ENCODE assay signal across 1 cellular context in genomic region chr18:812123-812672, GRCh38.
A peak's percentile ranks its signal among the peaks of the same experiment; 100 is the strongest.
TF ChIP-seq lines count a peak whose summit lies in the region.

TSS of gene YES1 (minus strand) at chr18:812242. CDS start at chr18:756827, 55,415 bp downstream.

TF ChIP-seq in HepG2, 621 proteins besides CTCF, POLR2A, EP300 and RAD21 (continued from another document):
- TF ChIP-seq, protein P1, sequence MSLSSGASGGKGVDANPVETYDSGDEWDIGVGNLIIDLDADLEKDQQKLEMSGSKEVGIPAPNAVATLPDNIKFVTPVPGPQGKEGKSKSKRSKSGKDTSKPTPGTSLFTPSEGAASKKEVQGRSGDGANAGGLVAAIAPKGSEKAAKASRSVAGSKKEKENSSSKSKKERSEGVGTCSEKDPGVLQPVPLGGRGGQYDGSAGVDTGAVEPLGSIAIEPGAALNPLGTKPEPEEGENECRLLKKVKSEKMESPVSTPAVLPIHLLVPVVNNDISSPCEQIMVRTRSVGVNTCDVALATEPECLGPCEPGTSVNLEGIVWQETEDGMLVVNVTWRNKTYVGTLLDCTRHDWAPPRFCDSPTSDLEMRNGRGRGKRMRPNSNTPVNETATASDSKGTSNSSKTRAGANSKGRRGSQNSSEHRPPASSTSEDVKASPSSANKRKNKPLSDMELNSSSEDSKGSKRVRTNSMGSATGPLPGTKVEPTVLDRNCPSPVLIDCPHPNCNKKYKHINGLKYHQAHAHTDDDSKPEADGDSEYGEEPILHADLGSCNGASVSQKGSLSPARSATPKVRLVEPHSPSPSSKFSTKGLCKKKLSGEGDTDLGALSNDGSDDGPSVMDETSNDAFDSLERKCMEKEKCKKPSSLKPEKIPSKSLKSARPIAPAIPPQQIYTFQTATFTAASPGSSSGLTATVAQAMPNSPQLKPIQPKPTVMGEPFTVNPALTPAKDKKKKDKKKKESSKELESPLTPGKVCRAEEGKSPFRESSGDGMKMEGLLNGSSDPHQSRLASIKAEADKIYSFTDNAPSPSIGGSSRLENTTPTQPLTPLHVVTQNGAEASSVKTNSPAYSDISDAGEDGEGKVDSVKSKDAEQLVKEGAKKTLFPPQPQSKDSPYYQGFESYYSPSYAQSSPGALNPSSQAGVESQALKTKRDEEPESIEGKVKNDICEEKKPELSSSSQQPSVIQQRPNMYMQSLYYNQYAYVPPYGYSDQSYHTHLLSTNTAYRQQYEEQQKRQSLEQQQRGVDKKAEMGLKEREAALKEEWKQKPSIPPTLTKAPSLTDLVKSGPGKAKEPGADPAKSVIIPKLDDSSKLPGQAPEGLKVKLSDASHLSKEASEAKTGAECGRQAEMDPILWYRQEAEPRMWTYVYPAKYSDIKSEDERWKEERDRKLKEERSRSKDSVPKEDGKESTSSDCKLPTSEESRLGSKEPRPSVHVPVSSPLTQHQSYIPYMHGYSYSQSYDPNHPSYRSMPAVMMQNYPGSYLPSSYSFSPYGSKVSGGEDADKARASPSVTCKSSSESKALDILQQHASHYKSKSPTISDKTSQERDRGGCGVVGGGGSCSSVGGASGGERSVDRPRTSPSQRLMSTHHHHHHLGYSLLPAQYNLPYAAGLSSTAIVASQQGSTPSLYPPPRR (CRISPR knock-in tag; IDR thresholded peaks at IDR 0.05; ENCODE audit: borderline replicate concordance), result no peak
- TF ChIP-seq ZNF512B (CRISPR knock-in tag; IDR thresholded peaks at IDR 0.05; ENCODE audit: borderline replicate concordance), result no peak
- TF ChIP-seq DMAP1 (CRISPR knock-in tag; IDR thresholded peaks at IDR 0.05), result peak; percentile 64; the same call in 1 of the 2 replicates
- TF ChIP-seq CBX5 (CRISPR knock-in tag; IDR thresholded peaks at IDR 0.05; ENCODE audit: borderline replicate concordance), result no peak
- peak; percentile 35 for TF ChIP-seq SRSF1 (optimal IDR thresholded peaks at IDR 0.05; ENCODE audit: low read depth, low read length)
- TF ChIP-seq CREB3 (CRISPR knock-in tag; IDR thresholded peaks at IDR 0.05), result peak; percentile 43; the same call in 1 of the 2 replicates
- TF ChIP-seq TEAD3 (CRISPR knock-in tag; optimal IDR thresholded peaks at IDR 0.05; ENCODE audit: borderline replicate concordance), result peak; percentile 6
- TF ChIP-seq, protein P2, sequence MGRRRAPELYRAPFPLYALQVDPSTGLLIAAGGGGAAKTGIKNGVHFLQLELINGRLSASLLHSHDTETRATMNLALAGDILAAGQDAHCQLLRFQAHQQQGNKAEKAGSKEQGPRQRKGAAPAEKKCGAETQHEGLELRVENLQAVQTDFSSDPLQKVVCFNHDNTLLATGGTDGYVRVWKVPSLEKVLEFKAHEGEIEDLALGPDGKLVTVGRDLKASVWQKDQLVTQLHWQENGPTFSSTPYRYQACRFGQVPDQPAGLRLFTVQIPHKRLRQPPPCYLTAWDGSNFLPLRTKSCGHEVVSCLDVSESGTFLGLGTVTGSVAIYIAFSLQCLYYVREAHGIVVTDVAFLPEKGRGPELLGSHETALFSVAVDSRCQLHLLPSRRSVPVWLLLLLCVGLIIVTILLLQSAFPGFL (CRISPR knock-in tag; IDR thresholded peaks at IDR 0.05), result no peak
- TF ChIP-seq, protein P3, sequence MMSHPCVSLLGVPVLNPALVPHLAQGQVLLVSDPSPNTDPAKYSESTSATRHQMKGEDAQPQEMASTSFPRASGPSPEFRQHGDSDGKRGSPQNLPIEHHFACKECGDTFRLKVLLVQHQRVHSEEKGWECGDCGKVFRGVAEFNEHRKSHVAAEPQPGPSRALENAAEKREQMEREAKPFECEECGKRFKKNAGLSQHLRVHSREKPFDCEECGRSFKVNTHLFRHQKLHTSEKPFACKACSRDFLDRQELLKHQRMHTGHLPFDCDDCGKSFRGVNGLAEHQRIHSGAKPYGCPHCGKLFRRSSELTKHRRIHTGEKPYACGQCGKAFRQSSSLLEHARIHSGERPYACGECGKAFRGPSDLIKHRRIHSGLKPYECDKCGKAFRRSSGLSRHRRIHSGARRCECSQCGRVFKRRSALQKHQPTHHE (CRISPR knock-in tag; IDR thresholded peaks at IDR 0.05; ENCODE audit: borderline replicate concordance), result peak; percentile 84; the same call in 1 of the 2 replicates
- TF ChIP-seq SAFB2 (CRISPR knock-in tag; IDR thresholded peaks at IDR 0.05; ENCODE audit: borderline replicate concordance, low read depth), result peak; percentile 47; the same call in 1 of the 2 replicates
- TF ChIP-seq XRCC5 (optimal IDR thresholded peaks at IDR 0.05; ENCODE audit: low read length), result peak; percentile 20
- peak; percentile 29; the same call in 1 of the 2 replicates for TF ChIP-seq PHF21A (CRISPR knock-in tag; IDR thresholded peaks at IDR 0.05)
- TF ChIP-seq AFF4 (CRISPR knock-in tag; IDR thresholded peaks at IDR 0.05), result no peak; the same call in 1 of the 2 replicates
- TF ChIP-seq, protein P4, sequence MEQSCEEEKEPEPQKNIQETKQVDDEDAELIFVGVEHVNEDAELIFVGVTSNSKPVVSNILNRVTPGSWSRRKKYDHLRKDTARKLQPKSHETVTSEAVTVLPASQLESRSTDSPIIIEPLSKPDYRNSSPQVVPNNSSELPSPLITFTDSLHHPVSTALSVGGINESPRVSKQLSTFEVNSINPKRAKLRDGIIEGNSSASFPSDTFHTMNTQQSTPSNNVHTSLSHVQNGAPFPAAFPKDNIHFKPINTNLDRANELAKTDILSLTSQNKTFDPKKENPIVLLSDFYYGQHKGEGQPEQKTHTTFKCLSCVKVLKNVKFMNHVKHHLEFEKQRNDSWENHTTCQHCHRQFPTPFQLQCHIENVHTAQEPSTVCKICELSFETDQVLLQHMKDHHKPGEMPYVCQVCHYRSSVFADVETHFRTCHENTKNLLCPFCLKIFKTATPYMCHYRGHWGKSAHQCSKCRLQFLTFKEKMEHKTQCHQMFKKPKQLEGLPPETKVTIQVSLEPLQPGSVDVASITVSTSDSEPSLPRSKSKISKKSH (CRISPR knock-in tag; IDR thresholded peaks at IDR 0.05; ENCODE audit: borderline replicate concordance), result no peak
- TF ChIP-seq THAP11 (CRISPR knock-in tag; IDR thresholded peaks at IDR 0.05), result peak; percentile 83
- no peak for TF ChIP-seq FOXJ3 (CRISPR knock-in tag; IDR thresholded peaks at IDR 0.05; ENCODE audit: borderline replicate concordance)
- TF ChIP-seq HOXA3 (CRISPR knock-in tag; IDR thresholded peaks at IDR 0.05), result peak; percentile 81
- TF ChIP-seq DR1 (CRISPR knock-in tag; IDR thresholded peaks at IDR 0.05), result peak; percentile 32
- no peak for TF ChIP-seq PRPF4 (IDR thresholded peaks at IDR 0.05; ENCODE audit: low read depth, low read length, poor library complexity, severe bottlenecking)
- TF ChIP-seq POLR2AphosphoS2 (IDR thresholded peaks at IDR 0.05; ENCODE audit: low read depth, low read length), result no peak
- TF ChIP-seq HMG20A (CRISPR knock-in tag; IDR thresholded peaks at IDR 0.05; ENCODE audit: borderline replicate concordance), result no peak
- TF ChIP-seq ZMYM4 (CRISPR knock-in tag; IDR thresholded peaks at IDR 0.05), result peak; percentile 53
- TF ChIP-seq ZNF292 (CRISPR knock-in tag; IDR thresholded peaks at IDR 0.05; ENCODE audit: borderline replicate concordance, low read depth), result no peak
- TF ChIP-seq, protein P5, sequence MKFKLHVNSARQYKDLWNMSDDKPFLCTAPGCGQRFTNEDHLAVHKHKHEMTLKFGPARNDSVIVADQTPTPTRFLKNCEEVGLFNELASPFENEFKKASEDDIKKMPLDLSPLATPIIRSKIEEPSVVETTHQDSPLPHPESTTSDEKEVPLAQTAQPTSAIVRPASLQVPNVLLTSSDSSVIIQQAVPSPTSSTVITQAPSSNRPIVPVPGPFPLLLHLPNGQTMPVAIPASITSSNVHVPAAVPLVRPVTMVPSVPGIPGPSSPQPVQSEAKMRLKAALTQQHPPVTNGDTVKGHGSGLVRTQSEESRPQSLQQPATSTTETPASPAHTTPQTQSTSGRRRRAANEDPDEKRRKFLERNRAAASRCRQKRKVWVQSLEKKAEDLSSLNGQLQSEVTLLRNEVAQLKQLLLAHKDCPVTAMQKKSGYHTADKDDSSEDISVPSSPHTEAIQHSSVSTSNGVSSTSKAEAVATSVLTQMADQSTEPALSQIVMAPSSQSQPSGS (CRISPR knock-in tag; IDR thresholded peaks at IDR 0.05), result no peak
- 0 out of 2 replicates have a peak, but pooled peaks have one; percentile 29 for TF ChIP-seq NKX3-1 (CRISPR knock-in tag; IDR thresholded peaks at IDR 0.05)
- no peak for TF ChIP-seq CHD4 (IDR thresholded peaks at IDR 0.05; ENCODE audit: borderline replicate concordance, low read length)
- TF ChIP-seq ZNF773 (CRISPR knock-in tag; IDR thresholded peaks at IDR 0.05; ENCODE audit: borderline replicate concordance), result peak; percentile 49; the same call in 1 of the 2 replicates
- peak; percentile 78 for TF ChIP-seq PHF8 (CRISPR knock-in tag; IDR thresholded peaks at IDR 0.05)
- TF ChIP-seq IKZF4 (CRISPR knock-in tag; IDR thresholded peaks at IDR 0.05; ENCODE audit: borderline replicate concordance, low read depth, not compliant biosample characterization), result no peak
- TF ChIP-seq GATAD1 (CRISPR knock-in tag; IDR thresholded peaks at IDR 0.05), result peak; percentile 67
- TF ChIP-seq ZNF143 (CRISPR knock-in tag; IDR thresholded peaks at IDR 0.05), result no peak
- no peak for TF ChIP-seq MLLT10 (CRISPR knock-in tag; IDR thresholded peaks at IDR 0.05)
- TF ChIP-seq NAIF1 (CRISPR knock-in tag; IDR thresholded peaks at IDR 0.05; ENCODE audit: borderline replicate concordance), result no peak
TF ChIP-seq in HepG2: peak in this region for 112.
